In the genomic region with DNA sequence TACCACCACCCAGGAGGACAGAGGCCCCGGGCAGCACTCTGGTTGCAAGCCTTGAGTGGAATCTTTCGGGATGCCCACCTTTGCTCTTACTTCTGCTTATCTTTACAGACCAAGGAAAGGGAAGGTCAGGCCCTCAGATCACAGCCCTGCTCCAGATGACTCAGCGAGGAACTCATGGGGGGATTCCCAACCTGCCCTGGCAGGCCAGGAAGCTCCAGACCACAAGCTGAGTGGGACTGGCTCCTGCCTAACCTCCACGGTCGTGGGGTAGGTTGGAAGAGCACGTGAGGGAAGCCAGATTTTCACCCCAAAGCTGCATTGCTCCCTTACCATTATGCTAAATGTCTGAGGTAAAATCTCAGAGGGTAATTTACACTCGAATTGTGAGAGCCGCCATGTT, we compare ENCODE assay signal across 9 cellular contexts. TPM values are rescaled to one million over a fixed set of nuclear protein-coding genes. Genes with fewer than 3 reads are reported as not detected.
DNase-seq lines count a peak whose midpoint lies in the region; ATAC-seq and TF ChIP-seq lines count a peak whose summit lies in the region.
"Had no signal": no experiment of that assay in that cellular context is flagged by ENCODE, and none has a peak within 500 bp of the region (broad histone marks: within the 10 kb centered on the region; RNA-seq: fewer than 3 reads in every experiment).

No MANE protein-coding gene starts in this region.

- H3F3A ChIP-seq in PC-9 (ENCODE audit: insufficient read depth, low read depth) = peaks cover 57% of the 10 kb centered on the region
- H3F3A ChIP-seq in smooth muscle cell (ENCODE audit: low read depth) = peaks cover 25% of the 10 kb centered on the region

- no peaks in the 10 kb centered on the region for H3K27me3 ChIP-seq in PC-9 (ENCODE audit: insufficient read depth, low read depth)
- H3K27me3 ChIP-seq in smooth muscle cell (ENCODE audit: low read depth) = no peaks in the 10 kb centered on the region
- H3K27me3 ChIP-seq: heart left ventricle had no signal

- H4K20me1 ChIP-seq in PC-9 (ENCODE audit: insufficient read depth) = peaks cover 13% of the 10 kb centered on the region
- peaks cover 99% of the 10 kb centered on the region for H4K20me1 ChIP-seq in smooth muscle cell (ENCODE audit: low read depth)

- H3K4me1 ChIP-seq in PC-9 (replicated peaks; ENCODE audit: insufficient read depth) (peaks cover 58% of the 10 kb centered on the region), smooth muscle cell (ENCODE audit: low read depth) (peaks cover 20% of the 10 kb centered on the region)

- H3K4me1 Mint-ChIP-seq in activated naive CD8-positive, alpha-beta T cell (ENCODE audit: low read depth) = peaks cover 97% of the 10 kb centered on the region

- ATAC-seq in GM19455 (IDR thresholded peaks at IDR 0.05; ENCODE audit: unreplicated experiment) = no peak
- ATAC-seq in GM18502 (IDR thresholded peaks at IDR 0.05; ENCODE audit: poor library complexity, unreplicated experiment) = no peak
- ATAC-seq in GM19395 (IDR thresholded peaks at IDR 0.05; ENCODE audit: unreplicated experiment) = no peak
- ATAC-seq: heart left ventricle had no signal

- CTCF ChIA-PET in PC-9 (lab: Charles Lee) = no interaction called here

- no peaks in the 10 kb centered on the region for H3K9me2 ChIP-seq in PC-9 (ENCODE audit: insufficient read depth)

- BruUV-seq in PC-9 (replicated peaks; lab: Mats Ljungman, UMichigan) = no TSS peak

- TF ChIP-seq CTCF in PC-9 (conservative IDR thresholded peaks at IDR 0.05) = no peak
- TF ChIP-seq CTCF in smooth muscle cell (IDR thresholded peaks at IDR 0.05; ENCODE audit: borderline replicate concordance, insufficient read depth, poor library complexity, severe bottlenecking) = no peak

- DNase-seq in ELR (ENCODE audit: low read depth) (peak; percentile 89), PC-9 (no peak), smooth muscle cell (lab: John Stamatoyannopoulos, UW; ENCODE audit: unreplicated experiment) (no peak), COLO668 (lab: John Stamatoyannopoulos, UW; ENCODE audit: unreplicated experiment) (no peak)
- DNase-seq: heart left ventricle had no signal

- peaks cover 73% of the 10 kb centered on the region for H3K79me2 ChIP-seq in PC-9 (ENCODE audit: low read depth)
- H3K79me2 ChIP-seq in smooth muscle cell (ENCODE audit: low read depth) = peaks cover 93% of the 10 kb centered on the region

- H3K27ac Mint-ChIP-seq in activated naive CD8-positive, alpha-beta T cell = peak overlapping the region; percentile 90

- WGBS in smooth muscle cell (ENCODE audit: low lambda C conversion rate) = 54% methylated on average over 8 of the region's 8 CpGs

- no peaks in the 10 kb centered on the region for H3K36me3 Mint-ChIP-seq in activated naive CD8-positive, alpha-beta T cell

- H3K4me3 ChIP-seq in PC-9 (no peak overlapping the region), smooth muscle cell (no peak overlapping the region)
- H3K4me3 ChIP-seq: heart left ventricle had no signal

- H3K4me2 ChIP-seq in PC-9 (no peak overlapping the region), smooth muscle cell (no peak overlapping the region)

- H3K9me3 ChIP-seq in PC-9 (ENCODE audit: insufficient read depth, low read depth) = no peaks in the 10 kb centered on the region
- H3K9me3 ChIP-seq in smooth muscle cell (replicated peaks; ENCODE audit: low read depth) = no peaks in the 10 kb centered on the region
- H3K9me3 ChIP-seq: heart left ventricle had no signal

- no peaks in the 10 kb centered on the region for H3K9me3 Mint-ChIP-seq in activated naive CD8-positive, alpha-beta T cell (ENCODE audit: low read depth)

- H3K4me3 Mint-ChIP-seq in activated naive CD8-positive, alpha-beta T cell = peak overlapping the region; percentile 62

- no peak overlapping the region for H2AFZ ChIP-seq in PC-9
- H2AFZ ChIP-seq in smooth muscle cell (ENCODE audit: low read depth) = no peak overlapping the region

- H3K36me3 ChIP-seq in PC-9 (ENCODE audit: low read depth) = no peaks in the 10 kb centered on the region
- H3K36me3 ChIP-seq in smooth muscle cell (ENCODE audit: low read depth) = no peaks in the 10 kb centered on the region

- no peaks in the 10 kb centered on the region for H3K27me3 Mint-ChIP-seq in activated naive CD8-positive, alpha-beta T cell

- intact Hi-C loops in PC-9 (cut with micrococcal nuclease; ENCODE audit: unreplicated experiment) = no loop called here

- POLR2A ChIA-PET in PC-9 (lab: Charles Lee; ENCODE audit: unreplicated experiment) = no interaction called here

- H3K9ac ChIP-seq in smooth muscle cell (ENCODE audit: low read depth) = no peak overlapping the region

- H3K27ac ChIP-seq in PC-9 (peak overlapping the region; percentile 26; the same call in 1 of the 2 replicates), smooth muscle cell (ENCODE audit: low read depth) (peak overlapping the region; percentile 74)

RNA-seq across cellular contexts. Expression of gene TBC1D10A, which starts 11.8 kb away (rescaled TPM):
- total RNA-seq in PC-9 (2021) (24.3 and 26.2 TPM in 2 replicates), smooth muscle cell (16.8 and 23.0 TPM in 2 replicates)
- polyA plus RNA-seq in smooth muscle cell = 51.1 and 57.6 TPM in 2 replicates

RNA-seq across cellular contexts. Expression of gene CASTOR1, which starts 25.6 kb away (rescaled TPM):
- total RNA-seq in PC-9 (2021) = 10.6 and 11.1 TPM in 2 replicates
- 9.8 and 16.1 TPM in 2 replicates for total RNA-seq in smooth muscle cell
- 21.8 and 22.6 TPM in 2 replicates for polyA plus RNA-seq in smooth muscle cell

RNA-seq across cellular contexts. Expression of gene SF3A1, which starts 41.8 kb away (rescaled TPM):
- total RNA-seq in PC-9 (2021) (189 and 207 TPM in 2 replicates), smooth muscle cell (46.0 and 55.0 TPM in 2 replicates)
- 86.7 and 86.9 TPM in 2 replicates for polyA plus RNA-seq in smooth muscle cell

RNA-seq across cellular contexts. Expression of gene CCDC157, which starts 41.9 kb away (rescaled TPM):
- 6.2 and 6.8 TPM in 2 replicates for total RNA-seq in PC-9 (2021)
- total RNA-seq in smooth muscle cell = 1.5 and 4.8 TPM in 2 replicates
- polyA plus RNA-seq in smooth muscle cell = 2.5 and 6.0 TPM in 2 replicates

RNA-seq across cellular contexts. Expression of gene OSM, which starts 48.3 kb away (rescaled TPM):
- total RNA-seq in PC-9 (2021) = not detected in 2 replicates
- total RNA-seq in smooth muscle cell = 0.27 and 1.5 TPM in 2 replicates
- polyA plus RNA-seq in smooth muscle cell = 0.14 and 1.0 TPM in 2 replicates
